ENCODE assay signal across 6 cellular contexts in the genomic region with DNA sequence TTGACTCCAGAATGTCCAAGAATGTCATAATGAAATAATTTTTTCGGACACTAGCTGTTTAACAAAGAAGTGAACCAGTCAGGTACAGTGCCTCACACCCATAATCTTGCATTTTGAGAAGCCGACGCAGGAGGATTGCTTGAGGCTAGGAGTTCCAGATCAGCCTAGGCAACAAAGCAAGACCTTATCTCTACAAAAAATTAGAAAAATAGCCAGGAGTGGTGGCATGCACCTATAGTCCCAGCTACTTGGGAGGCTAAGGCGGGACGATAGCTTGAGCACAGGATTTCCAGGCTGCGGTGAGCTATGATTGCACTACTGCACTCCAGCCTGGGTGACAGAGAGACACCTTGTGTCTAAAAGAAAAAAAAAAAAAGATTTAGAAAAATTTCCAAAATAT.
"Had no signal": no experiment of that assay in that cellular context is flagged by ENCODE, and none has a peak within 500 bp of the region (broad histone marks: within the 10 kb centered on the region; RNA-seq: fewer than 3 reads in every experiment).

No MANE protein-coding gene starts in this region.

- DNase-seq: H9, HCEC 1CT, HFFc6 had no signal

- H3K4me3 ChIP-seq: GM23338 had no signal

- H3K4me3 Mint-ChIP-seq: GM23338, H9, HFFc6, IgD-negative memory B cell had no signal

- H3K4me2 ChIP-seq: GM23338 had no signal

- H3K36me3 Mint-ChIP-seq: IgD-negative memory B cell had no signal

- H3K9me3 Mint-ChIP-seq: GM23338, H9, HFFc6, IgD-negative memory B cell had no signal

- H3K4me1 Mint-ChIP-seq: GM23338, H9, IgD-negative memory B cell had no signal

- H3K27ac Mint-ChIP-seq: GM23338, H9, HFFc6, IgD-negative memory B cell had no signal

- H3K27ac ChIP-seq: HL-60 had no signal
